In genomic region chr1:71640131-71640530, GRCh38 we compare ENCODE assay signal across 17 cellular contexts.
DNase-seq lines count a peak whose midpoint lies in the region; ATAC-seq and TF ChIP-seq lines count a peak whose summit lies in the region.
"Had no signal": no experiment of that assay in that cellular context is flagged by ENCODE, and none has a peak within 500 bp of the region (broad histone marks: within the 10 kb centered on the region; RNA-seq: fewer than 3 reads in every experiment).

No MANE protein-coding gene starts in this region.

- H3K4me2 ChIP-seq in GM23338 = no peak overlapping the region

- H3K9me3 Mint-ChIP-seq in GM23338 = no peaks in the 10 kb centered on the region

- no peak overlapping the region for H3K4me3 Mint-ChIP-seq in GM23338
- H3K4me3 Mint-ChIP-seq: CD14-positive monocyte had no signal

- H3K27ac ChIP-seq in GM23338 (ENCODE audit: low read depth) (no peak overlapping the region), gastroesophageal sphincter (peak overlapping the region in 1 of 4 donors; percentile 6), muscle layer of duodenum (ENCODE audit: low read length) (peak overlapping the region; percentile 35)

- H3K9me3 ChIP-seq in adipocyte (ENCODE audit: control insufficient read depth, low read length) (peaks cover 10% of the 10 kb centered on the region), gastroesophageal sphincter (no peaks in the 10 kb centered on the region), muscle layer of duodenum (ENCODE audit: control insufficient read depth in 1 of 2, low read length in 2 of 2) (peaks cover 0 to 5% of the 10 kb centered on the region in 2 donors)

- TF ChIP-seq POLR2A in gastroesophageal sphincter (IDR thresholded peaks at IDR 0.05) = no peak

- no peaks in the 10 kb centered on the region for H4K20me1 ChIP-seq in GM23338 (replicated peaks; ENCODE audit: insufficient read depth)

- ATAC-seq in GM23338 (no peak), gastroesophageal sphincter (peak; percentile 53), HG03025 (IDR thresholded peaks at IDR 0.05; ENCODE audit: low FRiP score, unreplicated experiment) (no peak)
- ATAC-seq: HCT116, Panc1 had no signal

- no peaks in the 10 kb centered on the region for H3K9me2 ChIP-seq in GM23338 (ENCODE audit: insufficient read depth)

- peak overlapping the region; percentile 33; the same call in 1 of the 2 replicates for H3K27ac Mint-ChIP-seq in GM23338
- H3K27ac Mint-ChIP-seq: CD14-positive monocyte had no signal

- no peak for TF ChIP-seq CTCF in GM23338 (conservative IDR thresholded peaks at IDR 0.05; ENCODE audit: low read depth in 2 of 2)
- no peak for TF ChIP-seq CTCF in gastroesophageal sphincter (IDR thresholded peaks at IDR 0.05)

- no peaks in the 10 kb centered on the region for H3K4me1 ChIP-seq in GM23338 (ENCODE audit: insufficient read depth)
- peaks cover 34% of the 10 kb centered on the region for H3K4me1 ChIP-seq in adipocyte (ENCODE audit: control insufficient read depth, insufficient read depth, low read length)
- no peaks in the 10 kb centered on the region for H3K4me1 ChIP-seq in gastroesophageal sphincter
- H3K4me1 ChIP-seq in muscle layer of duodenum (ENCODE audit: control insufficient read depth in 1 of 2, insufficient read depth in 2 of 2, low read length in 2 of 2) = no peaks in the 10 kb centered on the region

- H3K36me3 ChIP-seq in GM23338 (ENCODE audit: insufficient read depth) = no peaks in the 10 kb centered on the region
- H3K36me3 ChIP-seq in adipocyte (ENCODE audit: control insufficient read depth, insufficient read depth, low read length, severe bottlenecking) = no peaks in the 10 kb centered on the region
- no peaks in the 10 kb centered on the region for H3K36me3 ChIP-seq in gastroesophageal sphincter
- no peaks in the 10 kb centered on the region for H3K36me3 ChIP-seq in muscle layer of duodenum (ENCODE audit: control insufficient read depth in 1 of 2, insufficient read depth in 2 of 2, low read length in 2 of 2)

- H3K27me3 ChIP-seq in GM23338 (ENCODE audit: insufficient read depth) (no peaks in the 10 kb centered on the region), adipocyte (replicated peaks; ENCODE audit: control insufficient read depth, insufficient read depth, low read length) (no peaks in the 10 kb centered on the region), gastroesophageal sphincter (no peaks in the 10 kb centered on the region), muscle layer of duodenum (ENCODE audit: low read depth, low read length) (no peaks in the 10 kb centered on the region)

- WGBS in gastroesophageal sphincter (ENCODE audit: low coverage in 1 of 2), 2 donors = 52 to 67% methylated on average over 3 to 4 of the region's 4 CpGs

- H3K9ac ChIP-seq in adipocyte (ENCODE audit: low read length) = peak overlapping the region; percentile 63

- H3K4me3 ChIP-seq in GM23338 = no peak overlapping the region
- H3K4me3 ChIP-seq in adipocyte (ENCODE audit: low read length) = peak overlapping the region; percentile 49
- no peak overlapping the region for H3K4me3 ChIP-seq in gastroesophageal sphincter
- H3K4me3 ChIP-seq in muscle layer of duodenum (ENCODE audit: low read depth in 1 of 2, low read length in 2 of 2) = no peak overlapping the region

- no peak for TF ChIP-seq EP300 in gastroesophageal sphincter (IDR thresholded peaks at IDR 0.05)

- no peaks in the 10 kb centered on the region for H3F3A ChIP-seq in GM23338 (replicated peaks; ENCODE audit: low read depth)

- H3K79me2 ChIP-seq in GM23338 (replicated peaks; ENCODE audit: insufficient read depth) = no peaks in the 10 kb centered on the region

- no peaks in the 10 kb centered on the region for H3K4me1 Mint-ChIP-seq in GM23338
- H3K4me1 Mint-ChIP-seq: CD14-positive monocyte had no signal

- no peak for DNase-seq in GM23338 (ENCODE audit: low spot score)
- no peak for DNase-seq in adipocyte (ENCODE audit: low read depth)
- no peak for DNase-seq in iPS-NIHi11 (ENCODE audit: low spot score)
- no peak for DNase-seq in islet precursor cell
- DNase-seq in retina = no peak
- DNase-seq: DMS53, NCI-H1436, NCI-H2107, NCI-H226, NCI-H526 treated with DMSO at 0.1 percent for 48 hours, SHP77 had no signal

- no peaks in the 10 kb centered on the region for H3K27me3 Mint-ChIP-seq in GM23338 (ENCODE audit: insufficient read depth, low read depth, poor library complexity)

- peak overlapping the region; percentile 25; the same call in 1 of the 2 replicates for H2AFZ ChIP-seq in GM23338

- no peaks in the 10 kb centered on the region for H3K36me3 Mint-ChIP-seq in GM23338 (ENCODE audit: low read depth)
- H3K36me3 Mint-ChIP-seq: CD14-positive monocyte had no signal

TF ChIP-seq in GM23338, 12 proteins besides CTCF, POLR2A, EP300 and RAD21 (continues in another document):
- no peak for TF ChIP-seq NANOG (IDR thresholded peaks at IDR 0.05; ENCODE audit: borderline replicate concordance)
- no peak for TF ChIP-seq STAT1 (IDR thresholded peaks at IDR 0.05; ENCODE audit: unreplicated experiment)
- TF ChIP-seq CREB1 (CRISPR knock-in tag; IDR thresholded peaks at IDR 0.05; ENCODE audit: low read depth) = no peak
- TF ChIP-seq ZNF462 (CRISPR knock-in tag; IDR thresholded peaks at IDR 0.05) = no peak
